ENCODE assay signal across 9 cellular contexts in genomic region chr9:133163559-133164208, GRCh38. TPM values are rescaled to one million over a fixed set of nuclear protein-coding genes. Genes with fewer than 3 reads are reported as not detected.
DNase-seq lines count a peak whose midpoint lies in the region; ATAC-seq and TF ChIP-seq lines count a peak whose summit lies in the region.
"Had no signal": no experiment of that assay in that cellular context is flagged by ENCODE, and none has a peak within 500 bp of the region (broad histone marks: within the 10 kb centered on the region; RNA-seq: fewer than 3 reads in every experiment).

GBGT1 (minus strand) TSS chr9:133163914; CDS start chr9:133162412, 1,502 bp downstream.

- H3K27ac Mint-ChIP-seq in CD8-positive, alpha-beta T cell = no peak within 1 kb of the TSS

- peak within 1 kb of the TSS; percentile 65 for H3K4me3 ChIP-seq in CD8-positive, alpha-beta T cell (ENCODE audit: low read depth, low read length)
- peak within 1 kb of the TSS; percentile 67 for H3K4me3 ChIP-seq in choroid plexus epithelial cell (ENCODE audit: low read depth, low read length)

- intact Hi-C loops in CD8-positive, alpha-beta T cell (cut with DNase I, micrococcal nuclease) = no loop called here

- ATAC-seq in CD8-positive, alpha-beta T cell = peak; percentile 45
- ATAC-seq in GM21515 (IDR thresholded peaks at IDR 0.05; ENCODE audit: unreplicated experiment) (peak; percentile 46), SK-N-SH treated with all-trans-retinoic acid at 6 μM for 48 hours (peak; percentile 57)
- peak; percentile 44 for ATAC-seq in stimulated activated naive CD8-positive, alpha-beta T cell treated with anti-CD3 and anti-CD28 coated beads, Interleukin-15, Interleukin-2, amounts not matched to agents 100 U/mL and 50 U/mL, for 24 hours

- H3K4me1 ChIP-seq in CD8-positive, alpha-beta T cell (ENCODE audit: insufficient read depth, low read length) = peaks cover 10% of the 10 kb centered on the region

- no peaks in the 10 kb centered on the region for H3K36me3 ChIP-seq in CD8-positive, alpha-beta T cell (ENCODE audit: insufficient read depth, low read length)

- CTCF ChIA-PET in CD8-positive, alpha-beta T cell (lab: Charles Lee) = interaction anchor here (0.6 to 1.1 kb wide), 5 partner anchors 13 to 1864 kb away, joined by 3 to 7 read pairs (median 4); no protein-coding TSS in a partner anchor

- H3K4me1 Mint-ChIP-seq in CD8-positive, alpha-beta T cell (ENCODE audit: low read depth) = peaks cover 5% of the 10 kb centered on the region

- peak within 1 kb of the TSS; percentile 76 for H3K4me3 Mint-ChIP-seq in CD8-positive, alpha-beta T cell

- no peak within 1 kb of the TSS for H3K27ac ChIP-seq in CD8-positive, alpha-beta T cell (ENCODE audit: low read depth, low read length)

- no peaks in the 10 kb centered on the region for H3K9me3 Mint-ChIP-seq in CD8-positive, alpha-beta T cell

- POLR2A ChIA-PET in CD8-positive, alpha-beta T cell (lab: Charles Lee) = no interaction called here

- no peaks in the 10 kb centered on the region for H3K27me3 Mint-ChIP-seq in CD8-positive, alpha-beta T cell (ENCODE audit: low read depth)

- DNase-seq in CD8-positive, alpha-beta T cell = peak in 3 of 7 experiments; percentile 28 to 58 (median 41)
- DNase-seq in choroid plexus epithelial cell (ENCODE audit: low read depth) (peak; percentile 26), left kidney (ENCODE audit: low read depth, low spot score) (peak; percentile 55), COR-L47 (lab: John Stamatoyannopoulos, UW) (no peak), pons (ENCODE audit: low spot score) (no peak)
- DNase-seq in stimulated activated naive CD8-positive, alpha-beta T cell treated with anti-CD3 and anti-CD28 coated beads, Interleukin-15, Interleukin-2, amounts not matched to agents 100 U/mL and 50 U/mL, for 24 hours = peak; percentile 55

- H3K27me3 ChIP-seq in CD8-positive, alpha-beta T cell (ENCODE audit: insufficient read depth, low read length) = no peaks in the 10 kb centered on the region

- no peaks in the 10 kb centered on the region for H3K36me3 Mint-ChIP-seq in CD8-positive, alpha-beta T cell

- H3K9me3 ChIP-seq in CD8-positive, alpha-beta T cell (ENCODE audit: low read length) = no peaks in the 10 kb centered on the region

- no peak for TF ChIP-seq CTCF in CD8-positive, alpha-beta T cell (IDR thresholded peaks at IDR 0.05)
- no peak for TF ChIP-seq CTCF in choroid plexus epithelial cell (conservative IDR thresholded peaks at IDR 0.05; ENCODE audit: low read depth, low read length)

TF ChIP-seq in SK-N-SH treated with all-trans-retinoic acid at 6 μM for 48 hours, 23 proteins besides CTCF, POLR2A, EP300 and RAD21:
- no peak for TF ChIP-seq PPARA (CRISPR knock-in tag; IDR thresholded peaks at IDR 0.05; ENCODE audit: borderline replicate concordance)
- no peak for TF ChIP-seq ZC3H10 (CRISPR knock-in tag; IDR thresholded peaks at IDR 0.05)
- no peak for TF ChIP-seq OSR1 (CRISPR knock-in tag; IDR thresholded peaks at IDR 0.05)
- no peak for TF ChIP-seq GLIS3 (CRISPR knock-in tag; IDR thresholded peaks at IDR 0.05)
- TF ChIP-seq RARB (CRISPR knock-in tag; IDR thresholded peaks at IDR 0.05) = no peak
- TF ChIP-seq ZFP3 (CRISPR knock-in tag; IDR thresholded peaks at IDR 0.05) = no peak

RNA-seq across cellular contexts. Expression of gene GBGT1, which starts in this region (rescaled TPM):
- total RNA-seq in CD8-positive, alpha-beta T cell = under 1 TPM; 0.53 to 0.84 TPM
- total RNA-seq: SK-MEL-5 had no signal

Comparison
In these comparisons a context has a peak if more than half of its experiments do, and no peak if none do; other contexts are left out.
1. Peak in ATAC-seq and H3K4me3 ChIP-seq in CD8-positive, alpha-beta T cell; RNA of the gene not detected or under 1 TPM.
2. DNase-seq: peak in choroid plexus epithelial cell (single experiment), left kidney (single experiment) and stimulated activated naive CD8-positive, alpha-beta T cell treated with anti-CD3 and anti-CD28 coated beads, Interleukin-15, Interleukin-2, amounts not matched to agents 100 U/mL and 50 U/mL, for 24 hours (single experiment); none in COR-L47 (single experiment) and pons (single experiment).
3. Peak in every context shown above with its lines, with median percentiles within 50 percentile points of each other: ATAC-seq.